21 cellular contexts compared by ENCODE assay signal in genomic region chr3:69244036-69244435, GRCh38.
"Had no signal": no experiment of that assay in that cellular context is flagged by ENCODE, and none has a peak within 500 bp of the region (broad histone marks: within the 10 kb centered on the region; RNA-seq: fewer than 3 reads in every experiment).

No MANE protein-coding gene starts in this region.

- ATAC-seq: activated T-cell treated with anti-CD3 and anti-CD28 coated beads, Interleukin-2, amount 50 U/mL, for 72 hours; esophagus mucosa; left ventricle myocardium superior; upper lobe of right lung had no signal

- H3K9me3 Mint-ChIP-seq: activated CD4-positive, alpha-beta memory T cell treated with anti-CD3 and anti-CD28 coated beads, Interleukin-2, amount 10 ng/mL, durations not matched to agents 7 days and 5 days; activated naive CD4-positive, alpha-beta T cell treated with anti-CD3 and anti-CD28 coated beads for 36 hours; activated naive CD8-positive, alpha-beta T cell treated with anti-CD3 and anti-CD28 coated beads, Interleukin-2, amount 10 ng/mL, durations not matched to agents 7 days and 5 days; activated T-cell treated with anti-CD3 and anti-CD28 coated beads, Interleukin-2, amount 50 U/mL, for 72 hours; naive B cell; T-helper 1 cell treated with Interleukin-12 subunit alpha and Interleukin-12 subunit beta and Interleukin-4 antibody, amounts not matched to agents 30 μg/mL and 1 μg/mL, for 36 hours had no signal

- H3K36me3 Mint-ChIP-seq: activated naive CD8-positive, alpha-beta T cell treated with anti-CD3 and anti-CD28 coated beads, Interleukin-2, amount 10 ng/mL, durations not matched to agents 7 days and 5 days; naive B cell had no signal

- FAIRE-seq: frontal cortex had no signal

- H3K4me3 ChIP-seq: spleen, thoracic aorta, upper lobe of right lung had no signal

- H3K27ac Mint-ChIP-seq: activated CD4-positive, alpha-beta memory T cell treated with anti-CD3 and anti-CD28 coated beads, Interleukin-2, amount 10 ng/mL, durations not matched to agents 7 days and 5 days; activated naive CD4-positive, alpha-beta T cell treated with anti-CD3 and anti-CD28 coated beads for 36 hours; activated naive CD8-positive, alpha-beta T cell treated with anti-CD3 and anti-CD28 coated beads, Interleukin-2, amount 10 ng/mL, durations not matched to agents 7 days and 5 days; activated T-cell treated with anti-CD3 and anti-CD28 coated beads, Interleukin-2, amount 50 U/mL, for 72 hours; naive B cell; T-helper 1 cell treated with Interleukin-12 subunit alpha and Interleukin-12 subunit beta and Interleukin-4 antibody, amounts not matched to agents 30 μg/mL and 1 μg/mL, for 36 hours had no signal

- H3K4me1 Mint-ChIP-seq: activated naive CD8-positive, alpha-beta T cell treated with anti-CD3 and anti-CD28 coated beads, Interleukin-2, amount 10 ng/mL, durations not matched to agents 7 days and 5 days; naive B cell had no signal

- H3K9me3 ChIP-seq: spleen, thoracic aorta, upper lobe of right lung had no signal

- H3K27me3 Mint-ChIP-seq: activated CD4-positive, alpha-beta memory T cell treated with anti-CD3 and anti-CD28 coated beads, Interleukin-2, amount 10 ng/mL, durations not matched to agents 7 days and 5 days; activated naive CD8-positive, alpha-beta T cell treated with anti-CD3 and anti-CD28 coated beads, Interleukin-2, amount 10 ng/mL, durations not matched to agents 7 days and 5 days; naive B cell had no signal

- H3K36me3 ChIP-seq: thoracic aorta had no signal

- H3K4me3 Mint-ChIP-seq: activated CD4-positive, alpha-beta memory T cell treated with anti-CD3 and anti-CD28 coated beads, Interleukin-2, amount 10 ng/mL, durations not matched to agents 7 days and 5 days; activated naive CD4-positive, alpha-beta T cell treated with anti-CD3 and anti-CD28 coated beads for 36 hours; activated naive CD8-positive, alpha-beta T cell treated with anti-CD3 and anti-CD28 coated beads, Interleukin-2, amount 10 ng/mL, durations not matched to agents 7 days and 5 days; activated T-cell treated with anti-CD3 and anti-CD28 coated beads, Interleukin-2, amount 50 U/mL, for 72 hours; naive B cell; T-helper 1 cell treated with Interleukin-12 subunit alpha and Interleukin-12 subunit beta and Interleukin-4 antibody, amounts not matched to agents 30 μg/mL and 1 μg/mL, for 36 hours had no signal

- H3K27me3 ChIP-seq: spleen, upper lobe of right lung had no signal

- DNase-seq: activated CD4-positive, alpha-beta memory T cell treated with anti-CD3 and anti-CD28 coated beads, Interleukin-2, amount 10 ng/mL, durations not matched to agents 7 days and 5 days; activated CD4-positive, alpha-beta T cell treated with anti-CD3 and anti-CD28 coated beads for 48 hours; activated effector memory CD4-positive, alpha-beta T cell treated with Interleukin-2 at 50 U/mL for 16 hours; activated naive CD4-positive, alpha-beta T cell treated with anti-CD3 and anti-CD28 coated beads for 36 hours; activated naive CD8-positive, alpha-beta T cell treated with anti-CD3 and anti-CD28 coated beads, Interleukin-2, amount 10 ng/mL, durations not matched to agents 7 days and 5 days; activated T-cell treated with anti-CD3 and anti-CD28 coated beads, Interleukin-2, amount 50 U/mL, for 72 hours; amniotic stem cell; effector CD4-positive, alpha-beta T cell; glutamatergic neuron; hippocampal formation; left ventricle myocardium superior; naive B cell; spleen; stimulated activated CD4-positive, alpha-beta T cell treated with anti-CD3 and anti-CD28 coated beads, Interleukin-4, amount 100 ng/mL, for 24 hours; stimulated activated naive CD4-positive, alpha-beta T cell treated with Interleukin-2 at 50 U/mL for 16 hours; T1000; upper lobe of right lung had no signal
